8 cellular contexts compared by ENCODE assay signal in genomic region chr9:127537792-127538191, GRCh38.
DNase-seq lines count a peak whose midpoint lies in the region; ATAC-seq, FAIRE-seq and TF ChIP-seq lines count a peak whose summit lies in the region.

No MANE protein-coding gene starts in this region.

- H3K9me3 Mint-ChIP-seq in nephron progenitor cell: no peaks in the 10 kb centered on the region

- H3K27ac Mint-ChIP-seq in nephron progenitor cell: peak overlapping the region; percentile 54

- peaks cover 4% of the 10 kb centered on the region for H3K27me3 Mint-ChIP-seq in nephron progenitor cell (ENCODE audit: low read depth, poor library complexity)

- H3K36me3 ChIP-seq in BE2C: no peaks in the 10 kb centered on the region
- peaks cover 21% of the 10 kb centered on the region for H3K36me3 ChIP-seq in bronchial epithelial cell (ENCODE audit: control insufficient read depth, insufficient read depth, low read length)

- intact Hi-C loops in posterior cingulate gyrus (cut with DNase I): no loop called here

- peaks cover 19% of the 10 kb centered on the region for H3K4me1 Mint-ChIP-seq in nephron progenitor cell

- no peak overlapping the region for H3K4me3 ChIP-seq in BE2C (ENCODE audit: low read depth, low read length)
- H3K4me3 ChIP-seq in bronchial epithelial cell (ENCODE audit: low read depth, low read length): no peak overlapping the region

- DNase-seq in BE2C (no peak), HuH-7 (ENCODE audit: low spot score) (peak; percentile 56), bronchial epithelial cell (ENCODE audit: low read depth) (no peak), nephron progenitor cell (no peak), NCI-H748 (lab: John Stamatoyannopoulos, UW; ENCODE audit: unreplicated experiment) (no peak), posterior cingulate gyrus (no peak), medulla oblongata (ENCODE audit: extremely low spot score) (no peak)

- H3K4me1 ChIP-seq in BE2C: no peaks in the 10 kb centered on the region

- no peaks in the 10 kb centered on the region for H3K9me3 ChIP-seq in BE2C

- ATAC-seq in GM21825 (IDR thresholded peaks at IDR 0.05; ENCODE audit: unreplicated experiment): no peak

- peak; percentile 23 for FAIRE-seq in bronchial epithelial cell (lab: Jason Lieb, UNC)

- H3K36me3 Mint-ChIP-seq in nephron progenitor cell (ENCODE audit: low read depth): no peaks in the 10 kb centered on the region

- no peak overlapping the region for H3K4me3 Mint-ChIP-seq in nephron progenitor cell

- H3K27me3 ChIP-seq in BE2C (no peaks in the 10 kb centered on the region), bronchial epithelial cell (ENCODE audit: control insufficient read depth, insufficient read depth, low read length) (no peaks in the 10 kb centered on the region)

- TF ChIP-seq CTCF in BE2C (IDR thresholded peaks at IDR 0.05; ENCODE audit: low read depth, low read length) (peak; percentile 36; the same call in 1 of the 2 replicates), bronchial epithelial cell (IDR thresholded peaks at IDR 0.05; ENCODE audit: insufficient read depth, low read length, severe bottlenecking) (peak; percentile 50), nephron progenitor cell (IDR thresholded peaks at IDR 0.05) (no peak)
